ENCODE assay signal across 17 cellular contexts in the genomic region with DNA sequence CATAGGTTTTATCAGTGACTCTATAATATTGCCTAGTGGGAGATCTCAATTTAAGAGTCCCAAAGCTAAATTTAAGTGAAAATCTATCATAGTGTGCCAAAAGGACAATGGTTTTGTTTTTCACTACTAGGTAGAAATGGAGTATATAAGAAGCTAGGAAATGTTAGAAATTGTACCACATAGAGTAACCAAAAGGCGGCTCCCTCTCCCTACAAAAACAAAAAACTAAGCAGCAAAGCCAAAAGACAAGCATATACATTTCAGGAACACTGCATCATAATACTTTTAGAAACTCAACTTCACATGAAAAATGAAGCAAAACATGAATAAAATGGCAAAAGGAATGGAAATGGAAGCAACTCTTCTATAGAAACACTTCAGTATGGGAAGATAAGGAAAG.
A peak's percentile ranks its signal among the peaks of the same experiment; 100 is the strongest.
DNase-seq lines count a peak whose midpoint lies in the region; ATAC-seq and TF ChIP-seq lines count a peak whose summit lies in the region.
"Had no signal": no experiment of that assay in that cellular context is flagged by ENCODE, and none has a peak within 500 bp of the region (broad histone marks: within the 10 kb centered on the region; RNA-seq: fewer than 3 reads in every experiment).

No MANE protein-coding gene starts in this region.

- intact Hi-C loops in IMR-90 (cut with micrococcal nuclease) (no loop called here), CD14-positive monocyte (cut with micrococcal nuclease) (no loop called here)

- no CpG with 5 or more reads among the region's 1 CpG for WGBS in IMR-90 (ENCODE audit: extremely low coverage in 2 of 2, insufficient read length in 1 of 2), 2 experiments

- no peak overlapping the region for H2BK120ac ChIP-seq in IMR-90 (ENCODE audit: low read depth, low read length)

- H3K14ac ChIP-seq in IMR-90 (replicated peaks; ENCODE audit: low read depth, low read length) = no peak overlapping the region

- no peak overlapping the region for H3K4ac ChIP-seq in IMR-90 (ENCODE audit: low read depth, low read length)

- no peak overlapping the region for H2AK5ac ChIP-seq in IMR-90 (ENCODE audit: low read depth, low read length)

- CTCF ChIA-PET in IMR-90 (lab: Yijun Ruan, JAX) = no interaction called here

- H3K36me3 Mint-ChIP-seq in CD14-positive monocyte = no peaks in the 10 kb centered on the region
- no peaks in the 10 kb centered on the region for H3K36me3 Mint-ChIP-seq in activated naive CD8-positive, alpha-beta T cell treated with anti-CD3 and anti-CD28 coated beads, Interleukin-2, amount 50 U/mL, for 24 hours (ENCODE audit: low read depth)

- TF ChIP-seq CTCF in IMR-90 (conservative IDR thresholded peaks at IDR 0.05; ENCODE audit: low read depth, low read length) (no peak), fibroblast of the aortic adventitia (IDR thresholded peaks at IDR 0.05; ENCODE audit: insufficient read depth, low read length) (peak; percentile 6), CD14-positive monocyte (IDR thresholded peaks at IDR 0.05) (no peak), GM10266 (IDR thresholded peaks at IDR 0.05; ENCODE audit: control insufficient read depth, insufficient read depth, low read depth, missing control alignments) (no peak)

- H3K79me1 ChIP-seq in IMR-90 (ENCODE audit: low read depth in 1 of 2, low read length in 2 of 2) = peaks cover 0 to 10% of the 10 kb centered on the region in 2 experiments; a peak in 2 of 4 replicates

- no peak overlapping the region for H4K91ac ChIP-seq in IMR-90 (ENCODE audit: insufficient read depth, low read depth, low read length)

- H3K4me1 ChIP-seq in IMR-90 (ENCODE audit: control insufficient read depth, insufficient read depth, low read length) = peaks cover 2% of the 10 kb centered on the region
- H3K4me1 ChIP-seq: ascending aorta, left lung, pancreas had no signal

- H3K9me1 ChIP-seq in IMR-90 (ENCODE audit: insufficient read depth, low read length) = no peaks in the 10 kb centered on the region

- peaks cover 0 to 2% (median 0%) of the 10 kb centered on the region in 3 donors for H3K27me3 Mint-ChIP-seq in CD14-positive monocyte (ENCODE audit: low read depth in 3 of 3)
- no peaks in the 10 kb centered on the region for H3K27me3 Mint-ChIP-seq in activated naive CD8-positive, alpha-beta T cell treated with anti-CD3 and anti-CD28 coated beads, Interleukin-2, amount 50 U/mL, for 24 hours

- no peak overlapping the region for H3K18ac ChIP-seq in IMR-90 (ENCODE audit: low read depth, low read length)

- H2AK9ac ChIP-seq in IMR-90 (replicated peaks; ENCODE audit: low read depth, low read length, poor library complexity) = no peak overlapping the region

- no peaks in the 10 kb centered on the region for H3K27me3 ChIP-seq in IMR-90 (ENCODE audit: control insufficient read depth, insufficient read depth, low read length)
- H3K27me3 ChIP-seq: ascending aorta, left lung, pancreas had no signal

- in situ Hi-C loops in IMR-90 (cut with MboI; ENCODE audit: low sequenced_read_pairs) = no loop called here

- no peaks in the 10 kb centered on the region for H3K9me3 ChIP-seq in IMR-90 (ENCODE audit: control insufficient read depth, insufficient read depth, low read length)
- H3K9me3 ChIP-seq: ascending aorta, left lung, pancreas had no signal

- no TSS peak for BruUV-seq in IMR-90 (replicated peaks; lab: Mats Ljungman, UMichigan)

- no peak overlapping the region for H2BK20ac ChIP-seq in IMR-90 (ENCODE audit: low read depth, low read length)

- POLR2A ChIA-PET in IMR-90 (lab: Charles Lee; ENCODE audit: unreplicated experiment) = no interaction called here

- no peak overlapping the region for H3K4me3 Mint-ChIP-seq in CD14-positive monocyte
- no peak overlapping the region for H3K4me3 Mint-ChIP-seq in activated naive CD8-positive, alpha-beta T cell treated with anti-CD3 and anti-CD28 coated beads, Interleukin-2, amount 50 U/mL, for 24 hours
- H3K4me3 Mint-ChIP-seq: activated naive CD4-positive, alpha-beta T cell treated with anti-CD3 and anti-CD28 coated beads for 36 hours had no signal

- no peak overlapping the region for H2BK15ac ChIP-seq in IMR-90 (ENCODE audit: low read depth, low read length)

- H3K4me1 Mint-ChIP-seq in CD14-positive monocyte = no peaks in the 10 kb centered on the region
- H3K4me1 Mint-ChIP-seq in activated naive CD8-positive, alpha-beta T cell treated with anti-CD3 and anti-CD28 coated beads, Interleukin-2, amount 50 U/mL, for 24 hours = no peaks in the 10 kb centered on the region

- H3K23ac ChIP-seq in IMR-90 (ENCODE audit: low read depth, low read length) = no peak overlapping the region

- no peaks in the 10 kb centered on the region for H3K9me3 Mint-ChIP-seq in CD14-positive monocyte
- H3K9me3 Mint-ChIP-seq in activated naive CD8-positive, alpha-beta T cell treated with anti-CD3 and anti-CD28 coated beads, Interleukin-2, amount 50 U/mL, for 24 hours = no peaks in the 10 kb centered on the region
- H3K9me3 Mint-ChIP-seq: activated naive CD4-positive, alpha-beta T cell treated with anti-CD3 and anti-CD28 coated beads for 36 hours had no signal

- TF ChIP-seq RAD21 in IMR-90 (IDR thresholded peaks at IDR 0.05; ENCODE audit: low read length) = 0 out of 2 replicates have a peak, but pooled peaks have one; percentile 13

- H3K36me3 ChIP-seq in IMR-90 (ENCODE audit: control insufficient read depth, insufficient read depth, low read length) = no peaks in the 10 kb centered on the region
- H3K36me3 ChIP-seq: ascending aorta, left lung, pancreas had no signal

- dilution Hi-C loops in IMR-90 (cut with HindIII; ENCODE audit: low sequenced_read_pairs, unreplicated experiment) = no loop called here

- no peak overlapping the region for H4K5ac ChIP-seq in IMR-90 (ENCODE audit: low read depth, low read length)

- no peak overlapping the region for H2AFZ ChIP-seq in IMR-90 (replicated peaks; ENCODE audit: low read length, poor library complexity)
- H2AFZ ChIP-seq: GM23248 had no signal

- no peak overlapping the region for H3K27ac ChIP-seq in IMR-90 (ENCODE audit: insufficient read depth, low read length)
- H3K27ac ChIP-seq: ascending aorta, GM23248, left lung, pancreas had no signal

- no peak overlapping the region for H2BK5ac ChIP-seq in IMR-90 (ENCODE audit: low read depth, low read length, poor library complexity, severe bottlenecking)

- H3K27ac Mint-ChIP-seq in CD14-positive monocyte = no peak overlapping the region
- H3K27ac Mint-ChIP-seq in activated naive CD8-positive, alpha-beta T cell treated with anti-CD3 and anti-CD28 coated beads, Interleukin-2, amount 50 U/mL, for 24 hours = no peak overlapping the region
- H3K27ac Mint-ChIP-seq: activated naive CD4-positive, alpha-beta T cell treated with anti-CD3 and anti-CD28 coated beads for 36 hours had no signal

- H3K9ac ChIP-seq in IMR-90 (ENCODE audit: low read depth, low read length) = no peak overlapping the region
- H3K9ac ChIP-seq: GM23248 had no signal

- TF ChIP-seq POLR2A in IMR-90 (IDR thresholded peaks at IDR 0.05; ENCODE audit: low read depth, low read length) = no peak

- no peaks in the 10 kb centered on the region for H4K20me1 ChIP-seq in IMR-90 (ENCODE audit: insufficient read depth, low read length)

- no peak overlapping the region for H3K4me2 ChIP-seq in IMR-90 (ENCODE audit: low read depth, low read length)

- no peak for ATAC-seq in IMR-90 (ENCODE audit: low read depth)
- ATAC-seq in activated naive CD8-positive, alpha-beta T cell treated with anti-CD3 and anti-CD28 coated beads, Interleukin-2, amount 50 U/mL, for 24 hours = no peak
- ATAC-seq: left lung, pancreas had no signal

- H4K8ac ChIP-seq in IMR-90 (ENCODE audit: low read depth in 2 of 2, low read length in 2 of 2) = no peak overlapping the region

- no peak overlapping the region for H3K4me3 ChIP-seq in IMR-90 (ENCODE audit: insufficient read depth, low read depth, low read length)
- H3K4me3 ChIP-seq in fibroblast of the aortic adventitia (ENCODE audit: low read depth, low read length) = no peak overlapping the region
- H3K4me3 ChIP-seq: ascending aorta, GM23248, left lung, pancreas had no signal

- peak; percentile 14 for DNase-seq in NCI-H2107 treated with DMSO at 0.1 percent for 48 hours (lab: John Stamatoyannopoulos, UW; ENCODE audit: unreplicated experiment)
- DNase-seq in NCI-H2107 (lab: John Stamatoyannopoulos, UW) = no peak
- DNase-seq in IMR-90 = no peak
- DNase-seq in OCI-M1 (lab: John Stamatoyannopoulos, UW) = peak; percentile 50
- peak; percentile 36 for DNase-seq in fibroblast of the aortic adventitia (ENCODE audit: low read depth)
- DNase-seq in CD14-positive monocyte (ENCODE audit: low spot score) = no peak
- DNase-seq in GM10266 (ENCODE audit: extremely low spot score) = no peak
- no peak for DNase-seq in activated naive CD8-positive, alpha-beta T cell treated with anti-CD3 and anti-CD28 coated beads, Interleukin-2, amount 50 U/mL, for 24 hours
- DNase-seq: activated CD4-positive, alpha-beta T cell treated with anti-CD3 and anti-CD28 coated beads, Interleukin-2, amount 50 U/mL, for 4 hours; activated naive CD4-positive, alpha-beta T cell treated with anti-CD3 and anti-CD28 coated beads for 36 hours; COR-L47; GM23248; Karpas-422; left lung; NCI-H1930; pancreas had no signal

- H3K56ac ChIP-seq in IMR-90 (ENCODE audit: extremely low read depth, insufficient read depth, low read length) = no peak overlapping the region

TF ChIP-seq in IMR-90, 13 proteins besides CTCF, POLR2A, EP300 and RAD21:
- no peak for TF ChIP-seq MAZ (IDR thresholded peaks at IDR 0.05; ENCODE audit: borderline replicate concordance, low read depth, low read length)
- TF ChIP-seq RCOR1 (IDR thresholded peaks at IDR 0.05; ENCODE audit: insufficient replicate concordance, low read length) = no peak
- TF ChIP-seq CEBPB (IDR thresholded peaks at IDR 0.05; ENCODE audit: low read depth, low read length) = no peak
- no peak for TF ChIP-seq RFX5 (IDR thresholded peaks at IDR 0.05; ENCODE audit: low read depth, low read length)
- no peak for TF ChIP-seq FOS (IDR thresholded peaks at IDR 0.05; ENCODE audit: low read depth, low read length)

Comparison
In these comparisons a context has a peak if more than half of its experiments do, and no peak if none do; other contexts are left out.
1. DNase-seq: peak in NCI-H2107 treated with DMSO at 0.1 percent for 48 hours (single experiment), OCI-M1 (single experiment) and fibroblast of the aortic adventitia (single experiment); none in NCI-H2107 (single experiment), IMR-90 (single experiment), CD14-positive monocyte (single experiment), GM10266 (single experiment) and activated naive CD8-positive, alpha-beta T cell treated with anti-CD3 and anti-CD28 coated beads, Interleukin-2, amount 50 U/mL, for 24 hours (single experiment).